24 cellular contexts compared by ENCODE assay signal in genomic region chrY:2907311-2907870, GRCh38. TPM values are rescaled to one million over a fixed set of nuclear protein-coding genes. Genes with fewer than 3 reads are reported as not detected.
"Had no signal": no experiment of that assay in that cellular context is flagged by ENCODE, and none has a peak within 500 bp of the region (broad histone marks: within the 10 kb centered on the region; RNA-seq: fewer than 3 reads in every experiment).

No MANE protein-coding gene starts in this region.

- H3K27ac Mint-ChIP-seq: activated B cell treated with CpG ODN at 0.5 μM for 24 hours; activated CD4-positive, alpha-beta memory T cell treated with anti-CD3 and anti-CD28 coated beads for 36 hours; activated naive CD4-positive, alpha-beta T cell treated with anti-CD3 and anti-CD28 coated beads, Interleukin-2, amount 50 U/mL, for 72 hours; activated T-helper 1 cell treated with anti-CD3 and anti-CD28 coated beads, Interleukin-12 subunit alpha, Interleukin-12 subunit beta, Interleukin-2, Interleukin-4 antibody, amounts not matched to agents 30 ng/mL and 10 ng/mL and 1 ng/mL, durations not matched to agents 14 hours and 24 hours and 36 hours; dendritic cell treated with granulocyte-macrophage colony-stimulating factor and Interleukin-4, amounts not matched to agents 40 ng/mL and 50 ng/mL, for 4 days; nephron progenitor cell had no signal

- ATAC-seq: activated naive CD4-positive, alpha-beta T cell treated with anti-CD3 and anti-CD28 coated beads, Interleukin-2, amount 50 U/mL, for 72 hours; upper lobe of right lung had no signal

- H3K27me3 Mint-ChIP-seq: activated B cell treated with CpG ODN at 0.5 μM for 24 hours; activated CD4-positive, alpha-beta memory T cell treated with anti-CD3 and anti-CD28 coated beads for 36 hours; dendritic cell treated with granulocyte-macrophage colony-stimulating factor and Interleukin-4, amounts not matched to agents 40 ng/mL and 50 ng/mL, for 4 days had no signal

- H3K27ac ChIP-seq: adrenal gland, esophagus muscularis mucosa, upper lobe of right lung had no signal

- H3K9me3 Mint-ChIP-seq: nephron progenitor cell had no signal

- H3K4me3 ChIP-seq: adrenal gland, esophagus muscularis mucosa, upper lobe of right lung had no signal

- H3K27me3 ChIP-seq: adrenal gland, esophagus muscularis mucosa, upper lobe of right lung had no signal

- H3K9me3 ChIP-seq: adrenal gland, esophagus muscularis mucosa, upper lobe of right lung had no signal

- H3K4me1 Mint-ChIP-seq: activated B cell treated with CpG ODN at 0.5 μM for 24 hours, nephron progenitor cell had no signal

- H3K36me3 ChIP-seq: adrenal gland, esophagus muscularis mucosa, upper lobe of right lung had no signal

- H3K4me3 Mint-ChIP-seq: activated B cell treated with CpG ODN at 0.5 μM for 24 hours; activated CD4-positive, alpha-beta memory T cell treated with anti-CD3 and anti-CD28 coated beads for 36 hours; activated T-helper 1 cell treated with anti-CD3 and anti-CD28 coated beads, Interleukin-12 subunit alpha, Interleukin-12 subunit beta, Interleukin-2, Interleukin-4 antibody, amounts not matched to agents 30 ng/mL and 10 ng/mL and 1 ng/mL, durations not matched to agents 14 hours and 24 hours and 36 hours; dendritic cell treated with granulocyte-macrophage colony-stimulating factor and Interleukin-4, amounts not matched to agents 40 ng/mL and 50 ng/mL, for 4 days; nephron progenitor cell had no signal

- DNase-seq: activated B cell treated with CpG ODN at 0.5 μM for 24 hours; activated CD4-positive, alpha-beta memory T cell treated with anti-CD3 and anti-CD28 coated beads for 36 hours; activated CD4-positive, alpha-beta T cell treated with anti-CD3 and anti-CD28 coated beads for 4 hours; activated gamma-delta T cell treated with Interleukin-2 at 50 U/mL for 16 hours; activated T-cell treated with anti-CD3 and anti-CD28 coated beads for 4 hours; adrenal gland; effector memory CD4-positive, alpha-beta T cell; hypothalamus; midbrain; nephron progenitor cell; nucleus accumbens; posterior cingulate gyrus; stimulated activated CD4-positive, alpha-beta T cell treated with anti-CD3 and anti-CD28 coated beads, Interleukin-1b, Interleukin-23, amount 100 ng/mL, for 48 hours; stimulated activated CD8-positive, alpha-beta memory T cell treated with anti-CD3 and anti-CD28 coated beads, Interleukin-4, amount 100 ng/mL, for 48 hours; stimulated activated naive CD4-positive, alpha-beta T cell; T-helper 9 cell; upper lobe of right lung had no signal

- H3K4me1 ChIP-seq: adrenal gland, esophagus muscularis mucosa, upper lobe of right lung had no signal

RNA-seq across cellular contexts. Expression of gene ZFY, which starts 27.8 kb away (rescaled TPM):
- total RNA-seq: cerebellum, renal cortical epithelial cell had no signal
- polyA plus RNA-seq: keratinocyte had no signal
